Comparison of ENCODE assay signal across 9 cellular contexts in the genomic region with DNA sequence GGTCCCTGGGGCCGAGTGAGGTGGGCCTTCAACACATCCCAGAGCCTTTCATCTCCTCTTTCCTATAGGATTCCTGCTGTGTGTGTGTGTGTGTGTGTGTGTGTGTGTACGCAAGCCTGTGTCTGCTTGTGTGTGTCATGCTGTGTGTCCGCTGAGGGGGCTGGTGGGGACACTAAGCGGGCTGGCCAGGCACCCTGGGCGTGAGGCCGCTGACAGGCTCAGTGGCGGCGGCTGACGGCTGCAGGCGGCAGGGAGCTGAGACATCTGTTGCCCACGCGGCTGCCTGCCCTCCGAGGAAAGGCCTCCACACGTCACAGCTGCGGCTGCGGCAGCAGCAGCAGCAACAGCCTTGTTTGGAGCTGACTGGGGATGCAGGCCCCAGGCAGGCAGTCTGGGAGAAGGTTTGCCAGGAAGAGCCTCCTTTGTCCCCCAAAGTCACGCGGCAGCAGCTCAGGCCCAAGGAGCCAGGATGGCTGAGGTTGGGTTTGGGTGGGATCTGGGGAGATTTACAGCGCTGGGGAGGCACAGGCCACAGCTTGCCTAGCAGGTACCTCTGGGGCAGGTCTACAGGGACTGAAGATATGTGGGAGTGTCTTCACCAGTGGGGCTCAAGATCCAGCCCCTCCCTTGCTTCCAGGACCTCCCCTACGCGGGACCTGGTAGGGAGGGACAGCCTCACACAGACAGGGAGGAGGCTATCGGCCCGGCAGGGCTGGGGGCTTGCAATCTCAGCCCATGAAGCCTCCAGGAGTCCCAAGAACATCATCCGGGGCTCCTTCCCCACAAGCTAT. TPM values are rescaled to one million over a fixed set of nuclear protein-coding genes. Genes with fewer than 3 reads are reported as not detected.
A peak's percentile ranks its signal among the peaks of the same experiment; 100 is the strongest.
DNase-seq lines count a peak whose midpoint lies in the region; ATAC-seq and TF ChIP-seq lines count a peak whose summit lies in the region.
"Had no signal": no experiment of that assay in that cellular context is flagged by ENCODE, and none has a peak within 500 bp of the region (broad histone marks: within the 10 kb centered on the region; RNA-seq: fewer than 3 reads in every experiment).

No MANE protein-coding gene starts in this region.

- ATAC-seq in left lobe of liver = no peak

- 3% methylated on average over 8 of the region's 24 CpGs for WGBS in mammary epithelial cell (ENCODE audit: low coverage, missing lambda C conversion rate)
- 39 to 55% methylated on average over 5 to 24 of the region's 24 CpGs for WGBS in testis, 2 donors

- H3K4me1 ChIP-seq in mammary epithelial cell (ENCODE audit: insufficient read depth, low read length) (peaks cover 70% of the 10 kb centered on the region), testis (peaks cover 31% of the 10 kb centered on the region)

- H3K4me3 ChIP-seq in mammary epithelial cell (replicated peaks in 1 of 3; ENCODE audit: insufficient read depth in 1 of 3, low read depth in 2 of 3, low read length in 3 of 3) (peak overlapping the region; percentile 61 to 89 (median 81)), testis (no peak overlapping the region)

- peak overlapping the region; percentile 75 for H2AFZ ChIP-seq in mammary epithelial cell (ENCODE audit: low read depth, low read length)

- no peaks in the 10 kb centered on the region for H3K27me3 ChIP-seq in mammary epithelial cell (ENCODE audit: insufficient read depth, low read length)
- no peaks in the 10 kb centered on the region for H3K27me3 ChIP-seq in testis

- BruUV-seq in mammary epithelial cell (replicated peaks; lab: Mats Ljungman, UMichigan) = TSS peak; percentile 67

- H3K27ac ChIP-seq in mammary epithelial cell (ENCODE audit: insufficient read depth, low read depth, low read length) = peak overlapping the region; percentile 92
- H3K27ac ChIP-seq in testis = peak overlapping the region; percentile 1 to 77
- H3K27ac ChIP-seq: KMS-11 had no signal

- in situ Hi-C loops in mammary epithelial cell (cut with MboI; ENCODE audit: low sequenced_read_pairs in 2 of 2) = no loop called here
- in situ Hi-C loops in GM13977 (cut with MboI; ENCODE audit: low pct_unique_long_range_greater_than_20kb, low sequenced_read_pairs, unreplicated experiment) = no loop called here

- TF ChIP-seq CTCF in mammary epithelial cell (conservative IDR thresholded peaks at IDR 0.05 in 1 of 2, IDR thresholded peaks at IDR 0.05 in 1 of 2; ENCODE audit: extremely low read depth in 1 of 2, insufficient read depth in 1 of 2, low read depth in 1 of 2, low read length in 2 of 2) (no peak), testis (IDR thresholded peaks at IDR 0.05) (no peak), GM13977 (IDR thresholded peaks at IDR 0.05; ENCODE audit: extremely low read depth, insufficient read depth, missing control alignments) (no peak)

- dilution Hi-C loops in mammary epithelial cell (cut with HindIII; ENCODE audit: low sequenced_read_pairs) = no loop called here

- peak overlapping the region; percentile 98 for H3K4me2 ChIP-seq in mammary epithelial cell (ENCODE audit: insufficient read depth, low read depth, low read length)
- H3K4me2 ChIP-seq: KMS-11 had no signal

- intact Hi-C loops in mammary epithelial cell (cut with micrococcal nuclease) (loop anchor here (1.0 to 2.0 kb wide), 3 partner anchors 20 to 105 kb away; no protein-coding TSS in a partner anchor), testis (cut with DNase I; ENCODE audit: low total_unique reads) (no loop called here)

- H3K9ac ChIP-seq in mammary epithelial cell (ENCODE audit: insufficient read depth, low read length) = peak overlapping the region; percentile 99
- H3K9ac ChIP-seq: KMS-11 had no signal

- CTCF ChIA-PET in mammary epithelial cell (lab: Charles Lee; ENCODE audit: low non-redundant PET) = interaction anchor here (0.7 kb wide), 1 partner anchor 22 kb away, joined by 10 read pairs; no protein-coding TSS in a partner anchor

- DNase-seq in LHCN-M2 (ENCODE audit: low read depth) = peak; percentile 90
- DNase-seq in mammary epithelial cell = peak; percentile 86
- peak; percentile 39 for DNase-seq in left lobe of liver (ENCODE audit: low spot score)
- DNase-seq in testis = peak; percentile 64
- no peak for DNase-seq in DMS79 treated with DMSO at 0.1 percent for 48 hours (lab: John Stamatoyannopoulos, UW)
- DNase-seq in GM13977 (ENCODE audit: low spot score) = no peak
- no peak for DNase-seq in NCI-H2107 (lab: John Stamatoyannopoulos, UW)
- DNase-seq in NCI-H748 treated with DMSO at 0.1 percent for 48 hours (lab: John Stamatoyannopoulos, UW) = no peak

- H3K79me2 ChIP-seq in mammary epithelial cell (ENCODE audit: insufficient read depth, low read length) = peaks cover 54% of the 10 kb centered on the region

- no peaks in the 10 kb centered on the region for H4K20me1 ChIP-seq in mammary epithelial cell (ENCODE audit: insufficient read depth, low read length)

- H3K9me3 ChIP-seq in mammary epithelial cell (replicated peaks; ENCODE audit: insufficient read depth, low read length) (no peaks in the 10 kb centered on the region), testis (no peaks in the 10 kb centered on the region)

- no peak for TF ChIP-seq POLR2A in testis (IDR thresholded peaks at IDR 0.05)

- H3K36me3 ChIP-seq in mammary epithelial cell (ENCODE audit: insufficient read depth, low read length) (peaks cover 6% of the 10 kb centered on the region), testis (ENCODE audit: low read depth, missing control alignments) (no peaks in the 10 kb centered on the region)

RNA-seq across cellular contexts. Expression of a gene that starts 1.8 kb away (rescaled TPM):
- total RNA-seq in LHCN-M2 (2014; rRNA removed) = 149 and 153 TPM in 2 replicates
- polyA plus RNA-seq in LHCN-M2 (2012) = 202 TPM
- 100 to 1,000 TPM; 101 to 217 TPM for total RNA-seq in mammary epithelial cell
- 120 TPM for polyA plus RNA-seq in mammary epithelial cell
- 48.5 TPM for polyA minus RNA-seq in mammary epithelial cell
- total RNA-seq in left lobe of liver = 0.88 TPM
- total RNA-seq in testis = 10 to 100 TPM; 11.8 to 18.5 TPM
- 20.5 TPM for polyA plus RNA-seq in testis (ENCODE audit: insufficient read depth, low read depth, low replicate concordance)

RNA-seq across cellular contexts. Expression of a gene that starts 31.6 kb away (rescaled TPM):
- total RNA-seq in LHCN-M2 (2014; rRNA removed) (200 and 217 TPM in 2 replicates), mammary epithelial cell (100 to 1,000 TPM; 103 to 142 TPM), left lobe of liver (13.8 TPM), testis (10 to 100 TPM; 20.4 to 22.8 TPM)
- 300 TPM for polyA plus RNA-seq in LHCN-M2 (2012)
- polyA plus RNA-seq in mammary epithelial cell (134 TPM), testis (ENCODE audit: insufficient read depth, low read depth, low replicate concordance) (25.4 TPM)
- 255 TPM for polyA minus RNA-seq in mammary epithelial cell

RNA-seq across cellular contexts. Expression of a gene that starts 34.9 kb away (rescaled TPM):
- total RNA-seq in LHCN-M2 (2014; rRNA removed) = 5.6 and 8.3 TPM in 2 replicates
- 7.8 TPM for polyA plus RNA-seq in LHCN-M2 (2012)
- 1 to 10 TPM; 2.0 to 5.2 TPM for total RNA-seq in mammary epithelial cell
- 2.1 TPM for polyA plus RNA-seq in mammary epithelial cell
- polyA minus RNA-seq in mammary epithelial cell = 5.6 TPM
- total RNA-seq in left lobe of liver = 0.20 TPM
- total RNA-seq in testis = 1 to 10 TPM; 1.5 to 2.3 TPM
- 1.1 TPM for polyA plus RNA-seq in testis (ENCODE audit: insufficient read depth, low read depth, low replicate concordance)

Comparison
In these comparisons a context has a peak if more than half of its experiments do, and no peak if none do; other contexts are left out.
1. DNase-seq: peak in LHCN-M2 (single experiment), mammary epithelial cell (single experiment), left lobe of liver (single experiment) and testis (single experiment); none in DMS79 treated with DMSO at 0.1 percent for 48 hours (single experiment), GM13977 (single experiment), NCI-H2107 (single experiment) and NCI-H748 treated with DMSO at 0.1 percent for 48 hours (single experiment).
2. H3K4me3 ChIP-seq: peak in mammary epithelial cell (3 of 3); none in testis (0 of 2).